Comparison of ENCODE assay signal across 1 cellular context in the genomic region with DNA sequence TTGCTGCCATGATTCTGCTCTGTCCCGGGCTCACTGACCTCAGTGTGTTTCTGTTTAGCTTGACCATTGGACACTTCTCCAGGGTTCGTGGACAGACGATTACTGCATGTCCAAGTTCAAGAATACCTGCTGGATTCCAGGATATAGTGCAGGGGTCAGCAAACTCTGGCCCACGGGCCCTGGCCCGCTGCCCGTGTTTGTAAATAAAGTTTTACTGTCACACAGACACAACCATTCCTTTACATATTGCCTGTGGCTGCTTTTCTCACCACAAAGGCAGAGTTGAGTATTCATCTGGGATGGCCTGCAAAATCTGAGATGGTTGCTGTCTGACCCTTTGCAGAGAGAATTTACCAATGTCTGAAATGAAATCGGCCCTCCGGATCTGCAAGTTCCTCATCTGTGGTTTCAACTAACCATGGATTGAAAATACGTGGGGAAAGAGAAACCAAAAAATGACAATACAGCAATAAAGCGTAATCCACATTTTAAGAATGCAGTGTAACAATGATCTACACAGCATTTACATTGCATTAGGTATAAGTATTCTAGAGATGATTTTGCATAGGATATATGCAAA.
TF ChIP-seq lines count a peak whose summit lies in the region.

No MANE protein-coding gene starts in this region.

TF ChIP-seq in HepG2, 621 proteins besides CTCF, POLR2A, EP300 and RAD21:
- TF ChIP-seq ARHGAP35 (CRISPR knock-in tag; IDR thresholded peaks at IDR 0.05; ENCODE audit: borderline replicate concordance) = no peak
- no peak for TF ChIP-seq SRSF9 (IDR thresholded peaks at IDR 0.05; ENCODE audit: borderline replicate concordance, insufficient read depth, low read depth, low read length, poor library complexity, severe bottlenecking)
- TF ChIP-seq, protein P1, sequence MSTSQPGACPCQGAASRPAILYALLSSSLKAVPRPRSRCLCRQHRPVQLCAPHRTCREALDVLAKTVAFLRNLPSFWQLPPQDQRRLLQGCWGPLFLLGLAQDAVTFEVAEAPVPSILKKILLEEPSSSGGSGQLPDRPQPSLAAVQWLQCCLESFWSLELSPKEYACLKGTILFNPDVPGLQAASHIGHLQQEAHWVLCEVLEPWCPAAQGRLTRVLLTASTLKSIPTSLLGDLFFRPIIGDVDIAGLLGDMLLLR (CRISPR knock-in tag; IDR thresholded peaks at IDR 0.05) = no peak
- TF ChIP-seq ARNT2 (CRISPR knock-in tag; IDR thresholded peaks at IDR 0.05; ENCODE audit: low read depth) = no peak
- TF ChIP-seq, protein P2, sequence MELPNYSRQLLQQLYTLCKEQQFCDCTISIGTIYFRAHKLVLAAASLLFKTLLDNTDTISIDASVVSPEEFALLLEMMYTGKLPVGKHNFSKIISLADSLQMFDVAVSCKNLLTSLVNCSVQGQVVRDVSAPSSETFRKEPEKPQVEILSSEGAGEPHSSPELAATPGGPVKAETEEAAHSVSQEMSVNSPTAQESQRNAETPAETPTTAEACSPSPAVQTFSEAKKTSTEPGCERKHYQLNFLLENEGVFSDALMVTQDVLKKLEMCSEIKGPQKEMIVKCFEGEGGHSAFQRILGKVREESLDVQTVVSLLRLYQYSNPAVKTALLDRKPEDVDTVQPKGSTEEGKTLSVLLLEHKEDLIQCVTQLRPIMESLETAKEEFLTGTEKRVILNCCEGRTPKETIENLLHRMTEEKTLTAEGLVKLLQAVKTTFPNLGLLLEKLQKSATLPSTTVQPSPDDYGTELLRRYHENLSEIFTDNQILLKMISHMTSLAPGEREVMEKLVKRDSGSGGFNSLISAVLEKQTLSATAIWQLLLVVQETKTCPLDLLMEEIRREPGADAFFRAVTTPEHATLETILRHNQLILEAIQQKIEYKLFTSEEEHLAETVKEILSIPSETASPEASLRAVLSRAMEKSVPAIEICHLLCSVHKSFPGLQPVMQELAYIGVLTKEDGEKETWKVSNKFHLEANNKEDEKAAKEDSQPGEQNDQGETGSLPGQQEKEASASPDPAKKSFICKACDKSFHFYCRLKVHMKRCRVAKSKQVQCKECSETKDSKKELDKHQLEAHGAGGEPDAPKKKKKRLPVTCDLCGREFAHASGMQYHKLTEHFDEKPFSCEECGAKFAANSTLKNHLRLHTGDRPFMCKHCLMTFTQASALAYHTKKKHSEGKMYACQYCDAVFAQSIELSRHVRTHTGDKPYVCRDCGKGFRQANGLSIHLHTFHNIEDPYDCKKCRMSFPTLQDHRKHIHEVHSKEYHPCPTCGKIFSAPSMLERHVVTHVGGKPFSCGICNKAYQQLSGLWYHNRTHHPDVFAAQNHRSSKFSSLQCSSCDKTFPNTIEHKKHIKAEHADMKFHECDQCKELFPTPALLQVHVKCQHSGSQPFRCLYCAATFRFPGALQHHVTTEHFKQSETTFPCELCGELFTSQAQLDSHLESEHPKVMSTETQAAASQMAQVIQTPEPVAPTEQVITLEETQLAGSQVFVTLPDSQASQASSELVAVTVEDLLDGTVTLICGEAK (IDR thresholded peaks at IDR 0.05) = no peak
- TF ChIP-seq, protein P2 (CRISPR knock-in tag; IDR thresholded peaks at IDR 0.05) = peak; percentile 91
- TF ChIP-seq PCBP2 (optimal IDR thresholded peaks at IDR 0.05; ENCODE audit: low read depth, low read length, poor library complexity, severe bottlenecking) = no peak
- TF ChIP-seq IRX3 (CRISPR knock-in tag; IDR thresholded peaks at IDR 0.05; ENCODE audit: borderline replicate concordance, low read depth) = no peak
- TF ChIP-seq, protein P3, sequence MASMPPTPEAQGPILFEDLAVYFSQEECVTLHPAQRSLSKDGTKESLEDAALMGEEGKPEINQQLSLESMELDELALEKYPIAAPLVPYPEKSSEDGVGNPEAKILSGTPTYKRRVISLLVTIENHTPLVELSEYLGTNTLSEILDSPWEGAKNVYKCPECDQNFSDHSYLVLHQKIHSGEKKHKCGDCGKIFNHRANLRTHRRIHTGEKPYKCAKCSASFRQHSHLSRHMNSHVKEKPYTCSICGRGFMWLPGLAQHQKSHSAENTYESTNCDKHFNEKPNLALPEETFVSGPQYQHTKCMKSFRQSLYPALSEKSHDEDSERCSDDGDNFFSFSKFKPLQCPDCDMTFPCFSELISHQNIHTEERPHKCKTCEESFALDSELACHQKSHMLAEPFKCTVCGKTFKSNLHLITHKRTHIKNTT (CRISPR knock-in tag; IDR thresholded peaks at IDR 0.05) = no peak
- TF ChIP-seq, protein P4, sequence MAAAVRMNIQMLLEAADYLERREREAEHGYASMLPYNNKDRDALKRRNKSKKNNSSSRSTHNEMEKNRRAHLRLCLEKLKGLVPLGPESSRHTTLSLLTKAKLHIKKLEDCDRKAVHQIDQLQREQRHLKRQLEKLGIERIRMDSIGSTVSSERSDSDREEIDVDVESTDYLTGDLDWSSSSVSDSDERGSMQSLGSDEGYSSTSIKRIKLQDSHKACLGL (CRISPR knock-in tag; IDR thresholded peaks at IDR 0.05) = no peak
TF ChIP-seq in HepG2: peak in this region for 1.
